11 cellular contexts compared by ENCODE assay signal in the genomic region with DNA sequence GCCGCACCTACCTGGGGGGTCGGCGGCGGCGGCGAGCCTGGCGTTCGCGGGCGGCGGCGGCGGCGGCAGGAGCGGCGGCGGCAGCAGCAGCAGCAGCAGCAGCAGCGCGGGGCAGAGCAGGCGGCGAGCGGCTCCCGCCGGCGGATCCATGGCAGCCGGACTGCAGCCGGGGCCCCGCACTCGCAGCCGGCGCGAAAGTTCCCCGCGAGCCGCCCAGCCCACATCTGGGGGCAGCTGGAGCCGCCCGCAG. TPM values are rescaled to one million over a fixed set of nuclear protein-coding genes. Genes with fewer than 3 reads are reported as not detected.
DNase-seq lines count a peak whose midpoint lies in the region; ATAC-seq, FAIRE-seq and TF ChIP-seq lines count a peak whose summit lies in the region.
"Had no signal": no experiment of that assay in that cellular context is flagged by ENCODE, and none has a peak within 500 bp of the region (broad histone marks: within the 10 kb centered on the region; RNA-seq: fewer than 3 reads in every experiment).

No MANE protein-coding gene starts in this region.

- intact Hi-C loops in body of pancreas (cut with DNase I) (no loop called here), left lung (cut with DNase I) (no loop called here), tibial artery (cut with DNase I; ENCODE audit: low total_unique reads) (loop anchor here (10.0 kb wide), 1 partner anchor 150 kb away; no protein-coding TSS in a partner anchor)

- H3K4me1 ChIP-seq in body of pancreas: peaks cover 15% of the 10 kb centered on the region
- H3K4me1 ChIP-seq in left lung: peaks cover 0 to 26% of the 10 kb centered on the region in 2 donors
- H3K4me1 ChIP-seq in tibial artery: peaks cover 0 to 38% (median 24%) of the 10 kb centered on the region in 4 donors
- H3K4me1 ChIP-seq: SJCRH30 had no signal

- H3K4me3 ChIP-seq in body of pancreas (no peak overlapping the region), left lung (peak overlapping the region; percentile 39 to 58), tibial artery (peak overlapping the region; percentile 71 to 75)
- H3K4me3 ChIP-seq: SJCRH30 had no signal

- TF ChIP-seq POLR2A in body of pancreas (IDR thresholded peaks at IDR 0.05): no peak

- H3K36me3 ChIP-seq in body of pancreas (replicated peaks in 1 of 2; ENCODE audit: insufficient read depth in 1 of 2, low read depth in 2 of 2): no peaks in the 10 kb centered on the region
- H3K36me3 ChIP-seq in left lung: no peaks in the 10 kb centered on the region
- no peaks in the 10 kb centered on the region for H3K36me3 ChIP-seq in tibial artery
- H3K36me3 ChIP-seq: SJCRH30 had no signal

- peaks cover 0 to 7% of the 10 kb centered on the region in 2 donors for H3K27me3 ChIP-seq in body of pancreas
- peaks cover 8 to 100% of the 10 kb centered on the region in 2 donors for H3K27me3 ChIP-seq in left lung
- H3K27me3 ChIP-seq in tibial artery: no peaks in the 10 kb centered on the region
- H3K27me3 ChIP-seq: SJCRH30 had no signal

- no peak overlapping the region for H3K27ac ChIP-seq in body of pancreas
- H3K27ac ChIP-seq in left lung: no peak overlapping the region
- peak overlapping the region; percentile 59 to 72 for H3K27ac ChIP-seq in tibial artery
- H3K27ac ChIP-seq: SJCRH30 had no signal

- H3K9me3 ChIP-seq in body of pancreas (no peaks in the 10 kb centered on the region), left lung (no peaks in the 10 kb centered on the region), tibial artery (no peaks in the 10 kb centered on the region)
- H3K9me3 ChIP-seq: SJCRH30 had no signal

- peak; percentile 11 for ATAC-seq in body of pancreas
- no peak for ATAC-seq in left lung
- no peak for ATAC-seq in HG02798 (IDR thresholded peaks at IDR 0.05; ENCODE audit: poor library complexity, unreplicated experiment)

- DNase-seq in NCI-H748 (lab: John Stamatoyannopoulos, UW; ENCODE audit: unreplicated experiment) (peak; percentile 68), NCI-H748 treated with DMSO at 0.1 percent for 48 hours (lab: John Stamatoyannopoulos, UW) (no peak), body of pancreas (no peak), left lung (no peak), tibial artery (no peak), medulla oblongata (ENCODE audit: extremely low spot score) (no peak), D721Med (ENCODE audit: insufficient read length, low spot score) (no peak)
- DNase-seq: activated CD4-positive, alpha-beta T cell treated with anti-CD3 and anti-CD28 coated beads, Interleukin-2, amount 50 U/mL, for 48 hours; SJCRH30 had no signal

- no peak for FAIRE-seq in D721Med (lab: Jason Lieb, UNC)
- FAIRE-seq: A204.1 had no signal

- WGBS in body of pancreas, 2 donors: 0% methylated on average over 23 of the region's 37 CpGs; no CpG with 5 or more reads in 1 of the 2 donors

- TF ChIP-seq CTCF in body of pancreas (IDR thresholded peaks at IDR 0.05) (no peak), left lung (IDR thresholded peaks at IDR 0.05) (no peak), tibial artery (IDR thresholded peaks at IDR 0.05) (no peak), D721Med (IDR thresholded peaks at IDR 0.05; ENCODE audit: insufficient read depth, missing control alignments) (no peak)

RNA-seq across cellular contexts. Expression of gene ADAMTS2, which starts 0.2 kb away (rescaled TPM):
- total RNA-seq in body of pancreas: 10 to 100 TPM in 1 of 2 donors, 1 to 10 TPM in 1; 9.1 to 19.1 TPM
- total RNA-seq in left lung: 10 to 100 TPM; 51.6 to 68.2 TPM
- total RNA-seq: SJCRH30 had no signal

Comparison
In these comparisons a context has a peak if more than half of its experiments do, and no peak if none do; other contexts are left out.
1. H3K27ac ChIP-seq: peak in tibial artery (2 of 2); none in body of pancreas (0 of 4) and left lung (0 of 2).
2. H3K4me3 ChIP-seq: peak in left lung (2 of 2) and tibial artery (2 of 2); none in body of pancreas (0 of 2).